In genomic region chr14:49720744-49721143, GRCh38 we compare ENCODE assay signal across 24 cellular contexts. TPM values are rescaled to one million over a fixed set of nuclear protein-coding genes. Genes with fewer than 3 reads are reported as not detected.
DNase-seq lines count a peak whose midpoint lies in the region; ATAC-seq, FAIRE-seq and TF ChIP-seq lines count a peak whose summit lies in the region.
"Had no signal": no experiment of that assay in that cellular context is flagged by ENCODE, and none has a peak within 500 bp of the region (broad histone marks: within the 10 kb centered on the region; RNA-seq: fewer than 3 reads in every experiment).

No MANE protein-coding gene starts in this region.

- H3K9me1 ChIP-seq in K562 (ENCODE audit: control insufficient read depth, insufficient read depth, low read length) = no peaks in the 10 kb centered on the region

- TF ChIP-seq POLR2A in K562 (conservative IDR thresholded peaks at IDR 0.05) (no peak), adrenal gland (IDR thresholded peaks at IDR 0.05) (no peak)

- H3K79me2 ChIP-seq in K562 (ENCODE audit: control insufficient read depth, insufficient read depth, low read length) = no peaks in the 10 kb centered on the region

- H3K9me3 ChIP-seq in HEK293 (ENCODE audit: control insufficient read depth, insufficient read depth, low read depth, low read length) = no peaks in the 10 kb centered on the region; the same call in 1 of the 2 replicates
- no peaks in the 10 kb centered on the region; the same call in 1 of the 2 replicates for H3K9me3 ChIP-seq in K562 (replicated peaks; ENCODE audit: control insufficient read depth, insufficient read depth, low read depth, low read length)
- H3K9me3 ChIP-seq in adrenal gland (replicated peaks in 1 of 3) = no peaks in the 10 kb centered on the region
- H3K9me3 ChIP-seq: BE2C had no signal

- H3K9ac ChIP-seq in K562 (ENCODE audit: insufficient read depth in 1 of 2, low read depth in 2 of 2, low read length in 2 of 2) = no peak overlapping the region
- H3K9ac ChIP-seq: BLaER1 had no signal

- no peaks in the 10 kb centered on the region for H3K27me3 ChIP-seq in K562 (ENCODE audit: control insufficient read depth in 2 of 2, insufficient read depth in 2 of 2, low read length in 2 of 2)
- H3K27me3 ChIP-seq in adrenal gland = no peaks in the 10 kb centered on the region
- H3K27me3 ChIP-seq: BE2C, BLaER1 had no signal

- H4K20me1 ChIP-seq in K562 (replicated peaks; ENCODE audit: control insufficient read depth, insufficient read depth, low read length) = no peaks in the 10 kb centered on the region
- H4K20me1 ChIP-seq: BLaER1 had no signal

- CTCF ChIA-PET in HEK293 (lab: Yijun Ruan, JAX) = no interaction called here
- CTCF ChIA-PET in K562 (lab: Yijun Ruan, JAX; ENCODE audit: low intra/inter-chr PET ratio) = no interaction called here

- H3K4me3 ChIP-seq in HEK293 (ENCODE audit: low read depth, low read length) = no peak overlapping the region
- no peak overlapping the region for H3K4me3 ChIP-seq in K562
- no peak overlapping the region for H3K4me3 ChIP-seq in adrenal gland
- H3K4me3 ChIP-seq: BLaER1, GM12878 had no signal

- TF ChIP-seq EP300 in K562 (IDR thresholded peaks at IDR 0.05; ENCODE audit: low read length) = no peak

- POLR2A ChIA-PET in HEK293 (lab: Yijun Ruan, JAX) = no interaction called here
- POLR2A ChIA-PET in K562 (lab: Yijun Ruan, JAX) = no interaction called here

- FAIRE-seq in K562 (lab: Jason Lieb, UNC) = no peak
- FAIRE-seq: A204.1, GM12878, GM12892, GM18507 had no signal

- DNase-seq in K562 (ENCODE audit: extremely low read depth in 1 of 4, low spot score in 3 of 4) = no peak
- no peak for DNase-seq in adrenal gland
- no peak for DNase-seq in activated CD4-positive, CD25-positive, alpha-beta regulatory T cell treated with anti-CD3 and anti-CD28 coated beads, Interleukin-2, amount 50 U/mL, for 72 hours
- DNase-seq: 8988T; ACHN; BE2C; C1 segment of cervical spinal cord; CD4-positive, alpha-beta memory T cell; CD4-positive, CD25-positive, alpha-beta regulatory T cell; CD8-positive, alpha-beta memory T cell; COR-L47; DMS 273 treated with DMSO at 0.1 percent for 48 hours; DMS153; DMS53; DMS79; DND-41; EL; GDM1 had no signal

- TF ChIP-seq RAD21 in K562 (CRISPR knock-in tag; conservative IDR thresholded peaks at IDR 0.05 in 1 of 2, IDR thresholded peaks at IDR 0.05 in 1 of 2) = no peak

- no peaks in the 10 kb centered on the region for H3K4me1 ChIP-seq in HEK293 (ENCODE audit: control insufficient read depth, insufficient read depth, low read length)
- no peaks in the 10 kb centered on the region for H3K4me1 ChIP-seq in K562 (replicated peaks in 1 of 2; ENCODE audit: control insufficient read depth in 2 of 2, insufficient read depth in 2 of 2, low read length in 2 of 2)
- no peaks in the 10 kb centered on the region for H3K4me1 ChIP-seq in adrenal gland (replicated peaks in 1 of 2)
- H3K4me1 ChIP-seq: BE2C, BLaER1 had no signal

- ATAC-seq in K562 = no peak
- ATAC-seq: GM12878 had no signal

- TF ChIP-seq CTCF in HEK293 (tag by site-specific recombination; IDR thresholded peaks at IDR 0.05) = no peak
- TF ChIP-seq CTCF in K562 (IDR thresholded peaks at IDR 0.05 in 2 of 3, conservative IDR thresholded peaks at IDR 0.05 in 1 of 3; ENCODE audit: insufficient read depth in 2 of 3, low read depth in 1 of 3, low read length in 3 of 3) = no peak
- no peak for TF ChIP-seq CTCF in adrenal gland (IDR thresholded peaks at IDR 0.05)

- H2AFZ ChIP-seq in K562 (ENCODE audit: low read depth, low read length) = no peak overlapping the region

- H3K4me2 ChIP-seq in K562 (ENCODE audit: insufficient read depth, low read length) = no peak overlapping the region
- H3K4me2 ChIP-seq: BLaER1 had no signal

- BruUV-seq in K562 (replicated peaks; lab: Mats Ljungman, UMichigan) = no TSS peak

- in situ Hi-C loops in K562 (cut with MboI) = no loop called here

- no peak overlapping the region for H3K27ac ChIP-seq in HEK293 (ENCODE audit: extremely low read depth, low read depth, low read length)
- no peak overlapping the region for H3K27ac ChIP-seq in K562 (ENCODE audit: extremely low read depth, low read depth, low read length)
- no peak overlapping the region for H3K27ac ChIP-seq in adrenal gland
- H3K27ac ChIP-seq: BLaER1 had no signal

- H3K36me3 ChIP-seq in HEK293 (ENCODE audit: control insufficient read depth in 2 of 2, insufficient read depth in 1 of 2, low read length in 2 of 2) = no peaks in the 10 kb centered on the region
- H3K36me3 ChIP-seq in K562 (ENCODE audit: control insufficient read depth, insufficient read depth, low read length) = no peaks in the 10 kb centered on the region
- peaks cover 0 to 12% of the 10 kb centered on the region in 2 donors for H3K36me3 ChIP-seq in adrenal gland (replicated peaks in 1 of 2)
- H3K36me3 ChIP-seq: BE2C, BLaER1 had no signal

- intact Hi-C loops in K562 (cut with micrococcal nuclease) (no loop called here), adrenal gland (cut with DNase I) (no loop called here)

TF ChIP-seq in HEK293, 187 proteins besides CTCF, POLR2A, EP300 and RAD21:
- TF ChIP-seq ZNF133 (tag by site-specific recombination; IDR thresholded peaks at IDR 0.05) = peak; percentile 0; the same call in 1 of the 2 replicates
- no peak for TF ChIP-seq ZNF777 (tag by site-specific recombination; IDR thresholded peaks at IDR 0.05; ENCODE audit: borderline replicate concordance)
TF ChIP-seq in HEK293: peak in this region for 1.

TF ChIP-seq in K562, 482 proteins besides CTCF, POLR2A, EP300 and RAD21 (continues in another document):
- TF ChIP-seq CCAR2 (IDR thresholded peaks at IDR 0.05; ENCODE audit: low read depth, low read length) = no peak
- no peak for TF ChIP-seq TAF7 (tag; IDR thresholded peaks at IDR 0.05)

RNA-seq across cellular contexts. Expression of gene KLHDC1, which starts 27.8 kb away (rescaled TPM):
- 0.14 and 0.25 TPM in 2 replicates for total RNA-seq in K562 (2011; cell fraction: chromatin; rRNA removed; ENCODE audit: low replicate concordance)
- total RNA-seq in K562 (2011; cell fraction: nucleolus; rRNA removed) = not detected in 2 replicates
- total RNA-seq in K562 (2011; cell fraction: nucleoplasm; rRNA removed) = 0.15 and 0.31 TPM in 2 replicates
- total RNA-seq in K562 (2014; rRNA removed) (0.08 and 0.41 TPM in 2 replicates), K562 (2014; rRNA removed; fragmentation: Illumina TruSeq; extraction: Trizol) (0.10 and 0.15 TPM in 2 replicates), K562 (2015; rRNA removed; fragmentation: Illumina TruSeq; extraction: Trizol) (0.11 and 0.19 TPM in 2 replicates), K562 (2021) (0.22 TPM in 2 replicates), adrenal gland (1 to 10 TPM; 1.9 to 9.9 (median 5.4) TPM)
- polyA plus RNA-seq in K562 (2011; rRNA removed) (0.20 TPM in 2 replicates), K562 (2014; fragmentation: Illumina TruSeq; extraction: Trizol) (0.18 and 0.19 TPM in 2 replicates), K562 (2014; fragmentation: Nextera tagmentation; extraction: Ambion mirVana) (under 1 TPM; 0.08 to 0.20 TPM), K562 (2014; rRNA removed) (0.11 and 0.34 TPM in 2 replicates), adrenal gland (1 to 10 TPM; 3.1 to 3.4 (median 3.2) TPM)
- polyA plus RNA-seq in K562 (2011; cell fraction: cytosol; rRNA removed) = 0.09 TPM in 1 of 2 replicates, not detected in the other
- polyA plus RNA-seq in K562 (2011; cell fraction: nucleus; rRNA removed) = 0.20 and 0.27 TPM in 2 replicates
- polyA plus RNA-seq in K562 (2012) = 0.23 and 0.53 TPM in 2 replicates
- 0.12 and 0.42 TPM in 2 replicates for polyA minus RNA-seq in K562 (2011; rRNA and poly(A)+ RNA removed)
- polyA minus RNA-seq in K562 (2011; cell fraction: cytosol; rRNA and poly(A)+ RNA removed) = not detected in 2 replicates
- polyA minus RNA-seq in K562 (2011; cell fraction: nucleus; rRNA and poly(A)+ RNA removed) = 0.40 TPM in 1 of 2 replicates, not detected in the other

RNA-seq across cellular contexts. Expression of gene POLE2, which starts 32.7 kb away (rescaled TPM):
- 73.6 and 144 TPM in 2 replicates for total RNA-seq in K562 (2011; cell fraction: chromatin; rRNA removed; ENCODE audit: low replicate concordance)
- total RNA-seq in K562 (2011; cell fraction: nucleolus; rRNA removed) = 36.7 and 47.6 TPM in 2 replicates
- total RNA-seq in K562 (2011; cell fraction: nucleoplasm; rRNA removed) = 69.2 and 76.6 TPM in 2 replicates
- total RNA-seq in K562 (2014; rRNA removed) (30.7 and 32.2 TPM in 2 replicates), K562 (2014; rRNA removed; fragmentation: Illumina TruSeq; extraction: Trizol) (61.6 and 65.8 TPM in 2 replicates), K562 (2015; rRNA removed; fragmentation: Illumina TruSeq; extraction: Trizol) (49.7 and 54.6 TPM in 2 replicates), K562 (2021) (34.6 and 37.7 TPM in 2 replicates), adrenal gland (1 to 10 TPM in 6 of 8 donors, under 1 TPM in 2; 0.95 to 6.5 (median 1.5) TPM)
- polyA plus RNA-seq in K562 (2011; rRNA removed) (60.1 and 78.4 TPM in 2 replicates), K562 (2014; fragmentation: Illumina TruSeq; extraction: Trizol) (56.4 and 70.8 TPM in 2 replicates), K562 (2014; fragmentation: Nextera tagmentation; extraction: Ambion mirVana) (10 to 100 TPM; 53.8 to 55.4 TPM), K562 (2014; rRNA removed) (55.5 and 64.9 TPM in 2 replicates), adrenal gland (1 to 10 TPM; 2.2 to 4.4 (median 2.6) TPM)
- 29.5 and 40.5 TPM in 2 replicates for polyA plus RNA-seq in K562 (2011; cell fraction: cytosol; rRNA removed)
- 57.2 and 73.1 TPM in 2 replicates for polyA plus RNA-seq in K562 (2011; cell fraction: nucleus; rRNA removed)
- 23.4 and 36.2 TPM in 2 replicates for polyA plus RNA-seq in K562 (2012)
- polyA minus RNA-seq in K562 (2011; rRNA and poly(A)+ RNA removed) = 52.4 and 56.8 TPM in 2 replicates
- polyA minus RNA-seq in K562 (2011; cell fraction: cytosol; rRNA and poly(A)+ RNA removed) = 10.1 and 12.4 TPM in 2 replicates
- 29.9 and 36.2 TPM in 2 replicates for polyA minus RNA-seq in K562 (2011; cell fraction: nucleus; rRNA and poly(A)+ RNA removed)

RNA-seq across cellular contexts. Expression of gene KLHDC2, which starts 47.2 kb away (rescaled TPM):
- total RNA-seq in K562 (2011; cell fraction: chromatin; rRNA removed; ENCODE audit: low replicate concordance) = 43.7 and 68.5 TPM in 2 replicates
- 29.3 and 31.5 TPM in 2 replicates for total RNA-seq in K562 (2011; cell fraction: nucleolus; rRNA removed)
- total RNA-seq in K562 (2011; cell fraction: nucleoplasm; rRNA removed) = 42.7 and 49.5 TPM in 2 replicates
- 29.9 and 31.2 TPM in 2 replicates for total RNA-seq in K562 (2014; rRNA removed)
- total RNA-seq in K562 (2014; rRNA removed; fragmentation: Illumina TruSeq; extraction: Trizol) = 24.7 and 25.0 TPM in 2 replicates
- total RNA-seq in K562 (2015; rRNA removed; fragmentation: Illumina TruSeq; extraction: Trizol) = 19.0 and 19.7 TPM in 2 replicates
- 19.3 and 20.5 TPM in 2 replicates for total RNA-seq in K562 (2021)
- polyA plus RNA-seq in K562 (2011; rRNA removed) = 41.7 and 49.8 TPM in 2 replicates
- 12.0 and 16.3 TPM in 2 replicates for polyA plus RNA-seq in K562 (2011; cell fraction: cytosol; rRNA removed)
- polyA plus RNA-seq in K562 (2011; cell fraction: nucleus; rRNA removed) = 44.3 and 131 TPM in 2 replicates
- 16.8 and 28.6 TPM in 2 replicates for polyA plus RNA-seq in K562 (2012)
- 15.8 and 20.0 TPM in 2 replicates for polyA plus RNA-seq in K562 (2014; fragmentation: Illumina TruSeq; extraction: Trizol)
- polyA plus RNA-seq in K562 (2014; fragmentation: Nextera tagmentation; extraction: Ambion mirVana) = 1 to 10 TPM; 6.3 to 7.8 TPM
- polyA plus RNA-seq in K562 (2014; rRNA removed) = 26.3 and 26.7 TPM in 2 replicates
- 40.5 and 41.9 TPM in 2 replicates for polyA minus RNA-seq in K562 (2011; rRNA and poly(A)+ RNA removed)
- 11.3 and 14.1 TPM in 2 replicates for polyA minus RNA-seq in K562 (2011; cell fraction: cytosol; rRNA and poly(A)+ RNA removed)
- 24.1 and 38.7 TPM in 2 replicates for polyA minus RNA-seq in K562 (2011; cell fraction: nucleus; rRNA and poly(A)+ RNA removed)
- 10 to 100 TPM; 54.3 to 95.5 (median 68.5) TPM for total RNA-seq in adrenal gland
- polyA plus RNA-seq in adrenal gland = 10 to 100 TPM; 43.1 to 74.2 (median 43.4) TPM

Comparison
In these comparisons a context has a peak if more than half of its experiments do, and no peak if none do; other contexts are left out.
1. RNA of gene POLE2, which starts 32.7 kb away (total RNA-seq): 30.7 to 144 TPM in K562; 0.95 to 6.5 TPM in adrenal gland; every median in the first group is over 4 times any median in the second.
2. Of the 44 proteins assayed by ChIP-seq in both K562 and HEK293: peak only in K562: TRIM28; only in HEK293: ZNF133; in both: none; in neither: 42.